ENCODE assay signal across 16 cellular contexts in genomic region chr7:114970308-114970707, GRCh38. TPM values are rescaled to one million over a fixed set of nuclear protein-coding genes. Genes with fewer than 3 reads are reported as not detected.
DNase-seq lines count a peak whose midpoint lies in the region; ATAC-seq and TF ChIP-seq lines count a peak whose summit lies in the region.
"Had no signal": no experiment of that assay in that cellular context is flagged by ENCODE, and none has a peak within 500 bp of the region (broad histone marks: within the 10 kb centered on the region; RNA-seq: fewer than 3 reads in every experiment).

No MANE protein-coding gene starts in this region.

- POLR2A ChIA-PET in activated CD8-positive, alpha-beta T cell treated with anti-CD3 and anti-CD28 coated beads, Interleukin-2, amount 10 ng/mL, durations not matched to agents 7 days and 5 days (lab: Charles Lee), result no interaction called here
- POLR2A ChIA-PET in naive thymus-derived CD4-positive, alpha-beta T cell (lab: Charles Lee), result no interaction called here

- peak overlapping the region; percentile 36 for H3K27ac Mint-ChIP-seq in activated T-cell treated with anti-CD3 and anti-CD28 coated beads, Interleukin-2, amount 50 U/mL, for 72 hours
- H3K27ac Mint-ChIP-seq in activated CD8-positive, alpha-beta T cell treated with anti-CD3 and anti-CD28 coated beads, Interleukin-2, amount 10 ng/mL, durations not matched to agents 7 days and 5 days, result peak overlapping the region; percentile 60
- peak overlapping the region in 4 of 9 donors; percentile 18 to 51 (median 42) for H3K27ac Mint-ChIP-seq in naive thymus-derived CD4-positive, alpha-beta T cell

- TF ChIP-seq CTCF in adrenal gland (IDR thresholded peaks at IDR 0.05), result no peak

- H3K4me3 ChIP-seq in naive thymus-derived CD4-positive, alpha-beta T cell (ENCODE audit: low read length), result no peak overlapping the region
- no peak overlapping the region for H3K4me3 ChIP-seq in adrenal gland

- 78 to 87% (median 85%) methylated on average over 3 of the region's 3 CpGs for WGBS in adrenal gland, 4 donors

- TF ChIP-seq POLR2A in adrenal gland (IDR thresholded peaks at IDR 0.05), result no peak

- H3K4me3 Mint-ChIP-seq in activated T-cell treated with anti-CD3 and anti-CD28 coated beads, Interleukin-2, amount 50 U/mL, for 72 hours, result peak overlapping the region in 1 of 2 donors; percentile 72
- peak overlapping the region; percentile 22 for H3K4me3 Mint-ChIP-seq in activated CD8-positive, alpha-beta T cell treated with anti-CD3 and anti-CD28 coated beads, Interleukin-2, amount 10 ng/mL, durations not matched to agents 7 days and 5 days
- H3K4me3 Mint-ChIP-seq in naive thymus-derived CD4-positive, alpha-beta T cell, result peak overlapping the region in 2 of 10 donors; percentile 13 to 15

- H3K27me3 ChIP-seq in naive thymus-derived CD4-positive, alpha-beta T cell (ENCODE audit: control insufficient read depth in 2 of 2, insufficient read depth in 2 of 2, low read length in 2 of 2), result no peaks in the 10 kb centered on the region
- H3K27me3 ChIP-seq in adrenal gland, result no peaks in the 10 kb centered on the region

- no peak for DNase-seq in activated T-cell treated with anti-CD3 and anti-CD28 coated beads, Interleukin-2, amount 50 U/mL, for 72 hours
- no peak for DNase-seq in activated T-cell treated with anti-CD3 and anti-CD28 coated beads, Interleukin-2, amount 50 U/mL, for 1 hour
- no peak for DNase-seq in activated CD8-positive, alpha-beta T cell treated with anti-CD3 and anti-CD28 coated beads, Interleukin-2, amount 10 ng/mL, durations not matched to agents 7 days and 5 days
- DNase-seq in naive thymus-derived CD4-positive, alpha-beta T cell, result no peak
- DNase-seq in stimulated activated CD8-positive, alpha-beta memory T cell treated with anti-CD3 and anti-CD28 coated beads, Interleukin-4, amount 100 ng/mL, for 48 hours, result no peak
- DNase-seq in adrenal gland, result no peak
- DNase-seq: DND-41, GDM1, GOT3, KG1, NCI-H1092 treated with DMSO at 0.1 percent for 48 hours, NCI-H1694, NCI-H345, PC-3 had no signal

- H3K4me1 ChIP-seq in naive thymus-derived CD4-positive, alpha-beta T cell (ENCODE audit: control insufficient read depth in 2 of 2, insufficient read depth in 2 of 2, low read length in 2 of 2), result peaks cover 22 to 29% of the 10 kb centered on the region in 2 donors
- H3K4me1 ChIP-seq in adrenal gland (replicated peaks in 1 of 2), result peaks cover 4 to 8% of the 10 kb centered on the region in 2 donors

- CTCF ChIA-PET in activated CD8-positive, alpha-beta T cell treated with anti-CD3 and anti-CD28 coated beads, Interleukin-2, amount 10 ng/mL, durations not matched to agents 7 days and 5 days (lab: Charles Lee), result no interaction called here
- CTCF ChIA-PET in naive thymus-derived CD4-positive, alpha-beta T cell (lab: Charles Lee), result no interaction called here

- no peaks in the 10 kb centered on the region for H3K27me3 Mint-ChIP-seq in activated T-cell treated with anti-CD3 and anti-CD28 coated beads, Interleukin-2, amount 50 U/mL, for 72 hours (ENCODE audit: low read depth)
- no peaks in the 10 kb centered on the region for H3K27me3 Mint-ChIP-seq in activated CD8-positive, alpha-beta T cell treated with anti-CD3 and anti-CD28 coated beads, Interleukin-2, amount 10 ng/mL, durations not matched to agents 7 days and 5 days (ENCODE audit: low read depth)
- H3K27me3 Mint-ChIP-seq in naive thymus-derived CD4-positive, alpha-beta T cell, result no peaks in the 10 kb centered on the region

- H3K36me3 Mint-ChIP-seq in activated T-cell treated with anti-CD3 and anti-CD28 coated beads, Interleukin-2, amount 50 U/mL, for 72 hours (ENCODE audit: insufficient read depth in 2 of 2), result peaks cover 0 to 5% of the 10 kb centered on the region in 2 donors
- peaks cover 41% of the 10 kb centered on the region for H3K36me3 Mint-ChIP-seq in activated CD8-positive, alpha-beta T cell treated with anti-CD3 and anti-CD28 coated beads, Interleukin-2, amount 10 ng/mL, durations not matched to agents 7 days and 5 days (ENCODE audit: low read depth)
- H3K36me3 Mint-ChIP-seq in naive thymus-derived CD4-positive, alpha-beta T cell, result peaks cover under 1 to 22% (median 13%) of the 10 kb centered on the region in 5 donors

- H3K9me3 Mint-ChIP-seq in activated T-cell treated with anti-CD3 and anti-CD28 coated beads, Interleukin-2, amount 50 U/mL, for 72 hours, result no peaks in the 10 kb centered on the region
- no peaks in the 10 kb centered on the region for H3K9me3 Mint-ChIP-seq in activated CD8-positive, alpha-beta T cell treated with anti-CD3 and anti-CD28 coated beads, Interleukin-2, amount 10 ng/mL, durations not matched to agents 7 days and 5 days (ENCODE audit: insufficient read depth)
- no peaks in the 10 kb centered on the region for H3K9me3 Mint-ChIP-seq in naive thymus-derived CD4-positive, alpha-beta T cell

- H3K9me3 ChIP-seq in naive thymus-derived CD4-positive, alpha-beta T cell (ENCODE audit: control insufficient read depth in 2 of 3, low read length in 3 of 3), result no peaks in the 10 kb centered on the region
- no peaks in the 10 kb centered on the region for H3K9me3 ChIP-seq in adrenal gland (replicated peaks in 1 of 3)

- H3K36me3 ChIP-seq in naive thymus-derived CD4-positive, alpha-beta T cell (ENCODE audit: control insufficient read depth in 2 of 3, insufficient read depth in 3 of 3, low read length in 3 of 3), result no peaks in the 10 kb centered on the region
- no peaks in the 10 kb centered on the region for H3K36me3 ChIP-seq in adrenal gland (replicated peaks in 1 of 2)

- H3K4me1 Mint-ChIP-seq in activated T-cell treated with anti-CD3 and anti-CD28 coated beads, Interleukin-2, amount 50 U/mL, for 72 hours (ENCODE audit: low read depth), result peaks cover 59% of the 10 kb centered on the region
- peaks cover 33% of the 10 kb centered on the region for H3K4me1 Mint-ChIP-seq in activated CD8-positive, alpha-beta T cell treated with anti-CD3 and anti-CD28 coated beads, Interleukin-2, amount 10 ng/mL, durations not matched to agents 7 days and 5 days (ENCODE audit: low read depth)
- peaks cover 46 to 94% (median 89%) of the 10 kb centered on the region in 7 donors for H3K4me1 Mint-ChIP-seq in naive thymus-derived CD4-positive, alpha-beta T cell

- no peak overlapping the region for H3K27ac ChIP-seq in naive thymus-derived CD4-positive, alpha-beta T cell (ENCODE audit: low read depth, low read length)
- no peak overlapping the region for H3K27ac ChIP-seq in adrenal gland

- ATAC-seq in activated T-cell treated with anti-CD3 and anti-CD28 coated beads, Interleukin-2, amount 50 U/mL, for 72 hours (replicated peaks in 1 of 2), result no peak
- peak; percentile 32 for ATAC-seq in HG03432 (IDR thresholded peaks at IDR 0.05; ENCODE audit: unreplicated experiment)
- no peak for ATAC-seq in activated CD8-positive, alpha-beta T cell treated with anti-CD3 and anti-CD28 coated beads, Interleukin-2, amount 10 ng/mL, durations not matched to agents 7 days and 5 days
- peak; percentile 31 for ATAC-seq in naive thymus-derived CD4-positive, alpha-beta T cell
- ATAC-seq in GM21390 (IDR thresholded peaks at IDR 0.05; ENCODE audit: unreplicated experiment), result no peak
- ATAC-seq: PC-3 had no signal

- intact Hi-C loops in naive thymus-derived CD4-positive, alpha-beta T cell (cut with micrococcal nuclease), result loop anchor here in 1 of 2 donors (2.0 kb wide), 1 partner anchor 40 kb away; no protein-coding TSS in a partner anchor
- intact Hi-C loops in adrenal gland (cut with DNase I), result loop anchor here in 1 of 2 donors (10.0 kb wide), 1 partner anchor 46 kb away; the partner anchor contains the start of gene MDFIC

RNA-seq across cellular contexts. Expression of gene MDFIC, which starts 48.4 kb away (rescaled TPM):
- total RNA-seq in activated T-cell treated with anti-CD3 and anti-CD28 coated beads, Interleukin-2, amount 50 U/mL, for 72 hours, result 10 to 100 TPM; 55.2 to 65.2 TPM
- total RNA-seq in activated CD8-positive, alpha-beta T cell treated with anti-CD3 and anti-CD28 coated beads, Interleukin-2, amount 10 ng/mL, durations not matched to agents 7 days and 5 days, result 10 to 100 TPM; 63.6 to 69.8 TPM
- 10 to 100 TPM; 48.5 to 84.5 (median 57.0) TPM for total RNA-seq in naive thymus-derived CD4-positive, alpha-beta T cell
- 10 to 100 TPM; 73.8 to 90.8 TPM for polyA plus RNA-seq in naive thymus-derived CD4-positive, alpha-beta T cell
- total RNA-seq in adrenal gland, result 100 to 1,000 TPM in 2 of 8 donors, 10 to 100 TPM in 6; 46.7 to 172 (median 54.8) TPM
- polyA plus RNA-seq in adrenal gland, result 10 to 100 TPM; 11.4 to 57.4 (median 14.6) TPM

Comparison
In these comparisons a context has a peak if more than half of its experiments do, and no peak if none do; other contexts are left out.
1. ATAC-seq: peak in HG03432 (single experiment) and naive thymus-derived CD4-positive, alpha-beta T cell (single experiment); none in activated T-cell treated with anti-CD3 and anti-CD28 coated beads, Interleukin-2, amount 50 U/mL, for 72 hours (0 of 2), activated CD8-positive, alpha-beta T cell treated with anti-CD3 and anti-CD28 coated beads, Interleukin-2, amount 10 ng/mL, durations not matched to agents 7 days and 5 days (single experiment) and GM21390 (single experiment).